Comparison of ENCODE assay signal across 11 cellular contexts in genomic region chr2:105734762-105735538, GRCh38. TPM values are rescaled to one million over a fixed set of nuclear protein-coding genes. Genes with fewer than 3 reads are reported as not detected.
A peak's percentile ranks its signal among the peaks of the same experiment; 100 is the strongest.
DNase-seq lines count a peak whose midpoint lies in the region; ATAC-seq and TF ChIP-seq lines count a peak whose summit lies in the region.
"Had no signal": no experiment of that assay in that cellular context is flagged by ENCODE, and none has a peak within 500 bp of the region (broad histone marks: within the 10 kb centered on the region; RNA-seq: fewer than 3 reads in every experiment).

No MANE protein-coding gene starts in this region.

- no peaks in the 10 kb centered on the region for H3K27me3 ChIP-seq in SJCRH30

- peak overlapping the region; percentile 18; the same call in 1 of the 2 replicates for H3K27ac ChIP-seq in SJCRH30

- H3K4me3 ChIP-seq in AG09309 (ENCODE audit: control insufficient read depth, low read depth, low read length) (no peak overlapping the region), SJCRH30 (no peak overlapping the region), foreskin fibroblast (ENCODE audit: low read depth in 1 of 2, low read length in 2 of 2) (no peak overlapping the region)

- intact Hi-C loops in sciatic nerve (cut with DNase I): no loop called here

- DNase-seq in AG09309 (ENCODE audit: low read depth): peak; percentile 20
- DNase-seq in GM04503 (ENCODE audit: low read depth): peak; percentile 46
- DNase-seq in SJCRH30: peak in 1 of 2 experiments; percentile 33
- DNase-seq in foreskin fibroblast: peak; percentile 34 to 63
- no peak for DNase-seq in activated CD4-positive, alpha-beta T cell treated with anti-CD3 and anti-CD28 coated beads, Interleukin-2, amount 50 U/mL, for 48 hours
- DNase-seq in sciatic nerve (ENCODE audit: low spot score): no peak
- no peak for DNase-seq in ecto neural progenitor cell (ENCODE audit: low spot score)
- DNase-seq: activated CD4-positive, alpha-beta T cell treated with anti-CD3 and anti-CD28 coated beads for 36 hours; left cardiac atrium; NCI-H1092 treated with DMSO at 0.1 percent for 48 hours had no signal

- ATAC-seq in GM19463 (IDR thresholded peaks at IDR 0.05; ENCODE audit: unreplicated experiment) (no peak), sciatic nerve (no peak)
- ATAC-seq: activated CD4-positive, alpha-beta T cell treated with anti-CD3 and anti-CD28 coated beads for 36 hours had no signal

- H3K4me1 ChIP-seq in SJCRH30: peaks cover 29% of the 10 kb centered on the region

- no peaks in the 10 kb centered on the region for H3K36me3 ChIP-seq in SJCRH30

- H3K9me3 ChIP-seq in SJCRH30 (replicated peaks): no peaks in the 10 kb centered on the region

- no peak for TF ChIP-seq CTCF in AG09309 (IDR thresholded peaks at IDR 0.05; ENCODE audit: control insufficient read depth, insufficient read depth, low read depth, low read length, missing control alignments)
- TF ChIP-seq CTCF in foreskin fibroblast (IDR thresholded peaks at IDR 0.05; ENCODE audit: low read depth, low read length): no peak

RNA-seq across cellular contexts. Expression of gene NCK2, which starts 9.8 kb away (rescaled TPM):
- 50.5 and 51.9 TPM in 2 replicates for total RNA-seq in SJCRH30 (2014; rRNA removed; shearing (Covaris generic))
- total RNA-seq in sciatic nerve: 31.0 TPM

Comparison
In these comparisons a context has a peak if more than half of its experiments do, and no peak if none do; other contexts are left out.
1. DNase-seq: peak in AG09309 (single experiment), GM04503 (single experiment) and foreskin fibroblast (2 of 2); none in activated CD4-positive, alpha-beta T cell treated with anti-CD3 and anti-CD28 coated beads, Interleukin-2, amount 50 U/mL, for 48 hours (0 of 2), sciatic nerve (single experiment) and ecto neural progenitor cell (single experiment).